In the genomic region with DNA sequence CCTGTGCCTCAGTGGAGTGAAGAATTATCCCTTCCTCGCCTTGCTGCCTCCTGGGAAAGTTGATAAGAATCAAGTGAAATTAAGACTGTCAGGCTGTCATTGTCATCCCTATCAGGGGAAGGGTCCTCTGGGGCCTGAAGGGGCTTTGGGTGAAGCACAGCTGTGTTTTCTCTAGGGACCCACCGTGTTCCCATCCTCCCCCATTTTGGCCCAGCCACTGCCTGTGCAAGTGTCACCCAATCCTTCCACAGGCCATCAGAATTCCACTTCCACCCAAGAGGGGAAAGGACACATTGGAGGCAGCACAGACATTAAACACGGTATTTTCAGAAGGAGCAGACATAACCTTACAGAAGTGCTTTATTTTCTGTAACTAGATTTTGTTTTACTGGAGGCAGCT, we compare ENCODE assay signal across 4 cellular contexts. TPM values are rescaled to one million over a fixed set of nuclear protein-coding genes. Genes with fewer than 3 reads are reported as not detected.
"Had no signal": no experiment of that assay in that cellular context is flagged by ENCODE, and none has a peak within 500 bp of the region (broad histone marks: within the 10 kb centered on the region; RNA-seq: fewer than 3 reads in every experiment).

No MANE protein-coding gene starts in this region.

RNA-seq across cellular contexts. Expression of a gene that starts 59.2 kb away (rescaled TPM):
- total RNA-seq: K562, M059J, Peyer's patch, SJSA1 had no signal
